In genomic region chr12:130088509-130088908, GRCh38 we compare ENCODE assay signal across 22 cellular contexts.
"Had no signal": no experiment of that assay in that cellular context is flagged by ENCODE, and none has a peak within 500 bp of the region (broad histone marks: within the 10 kb centered on the region; RNA-seq: fewer than 3 reads in every experiment).

No MANE protein-coding gene starts in this region.

- H3K27me3 ChIP-seq: SJSA1 had no signal

- H3K9ac ChIP-seq: SK-N-SH had no signal

- DNase-seq: Karpas-422, KG1, MM.1S, NCI-H1092 treated with DMSO at 0.1 percent for 48 hours, NCI-H1436 treated with DMSO at 0.1 percent for 48 hours, NCI-H187, NCI-H2029, NCI-H2081 treated with DMSO at 0.1 percent for 48 hours, NCI-H2171, NCI-H226, NCI-H446, NCI-H510A, NCI-H524 treated with DMSO at 0.1 percent for 48 hours, NCI-H69, NCI-H774, Right ventricle myocardium superior, RPMI8226, SIG-M5, SK-N-SH, SW 1271 had no signal

- H3K9me3 ChIP-seq: SK-N-SH had no signal

- H3K27ac ChIP-seq: HL-60, SJSA1 had no signal

- H3K4me1 ChIP-seq: SJSA1 had no signal

- H3K36me3 ChIP-seq: SJSA1 had no signal

- H3K4me3 ChIP-seq: SJSA1 had no signal
